In the genomic region with DNA sequence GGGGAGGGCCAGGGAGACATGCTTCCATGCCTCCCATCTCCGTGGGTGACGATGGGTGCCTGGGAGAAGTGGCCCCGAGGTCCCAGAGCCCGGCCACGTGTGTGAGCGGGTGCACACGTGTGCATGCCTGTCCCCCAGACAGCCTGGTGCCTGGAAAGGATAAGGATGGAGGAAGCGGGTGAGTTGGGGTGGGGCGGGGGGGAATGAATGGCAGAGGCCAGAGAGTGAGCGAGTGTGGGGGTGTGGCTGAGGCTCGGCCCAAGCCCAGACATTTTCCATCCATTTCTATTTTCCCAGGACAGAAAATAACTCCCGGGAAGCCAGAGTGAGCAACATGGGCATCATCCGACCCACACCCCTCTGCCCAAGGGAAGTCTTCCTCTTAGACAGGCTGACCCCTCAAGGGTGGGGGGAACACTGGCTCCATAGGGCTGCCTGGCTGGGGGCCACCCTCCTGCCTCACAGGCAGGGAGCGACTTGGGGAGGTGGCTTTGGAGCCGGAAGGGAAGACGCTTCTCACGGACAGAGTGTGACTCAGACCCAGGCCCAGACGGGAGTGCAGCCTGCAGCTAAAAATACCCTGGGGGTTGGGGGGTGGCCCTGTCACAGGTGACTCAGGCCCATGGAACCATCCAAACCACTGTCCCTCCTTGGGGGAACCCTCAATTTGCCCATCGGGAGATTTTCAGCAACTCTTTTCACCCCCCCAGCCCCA, we compare ENCODE assay signal across 14 cellular contexts. TPM values are rescaled to one million over a fixed set of nuclear protein-coding genes. Genes with fewer than 3 reads are reported as not detected.
"Had no signal": no experiment of that assay in that cellular context is flagged by ENCODE, and none has a peak within 500 bp of the region (broad histone marks: within the 10 kb centered on the region; RNA-seq: fewer than 3 reads in every experiment).

No MANE protein-coding gene starts in this region.

RNA-seq across cellular contexts. Expression of a gene that starts 45.5 kb away (rescaled TPM):
- total RNA-seq: activated CD8-positive, alpha-beta T cell treated with anti-CD3 and anti-CD28 coated beads for 36 hours; activated T-cell treated with anti-CD3 and anti-CD28 coated beads, Interleukin-2, amount 50 U/mL, for 4 hours; activated T-helper 2 cell treated with anti-CD3 and anti-CD28 coated beads, Interferon-gamma antibody, Interleukin-2, Interleukin-4, amounts not matched to agents 10 μg/mL and 5 μg/mL and 100 μg/mL, durations not matched to agents 14 hours and 24 hours and 36 hours; bronchial epithelial cell; endodermal cell; esophagus muscularis mucosa; lung microvascular endothelial cell; mesenteric fat pad; mucosa of gallbladder; ovary; prostate gland; spleen; subcutaneous adipose tissue had no signal
- polyA plus RNA-seq: keratinocyte, ovary, spleen had no signal

RNA-seq across cellular contexts. Expression of a gene that starts 53.6 kb away (rescaled TPM):
- total RNA-seq: activated CD8-positive, alpha-beta T cell treated with anti-CD3 and anti-CD28 coated beads for 36 hours; activated T-cell treated with anti-CD3 and anti-CD28 coated beads, Interleukin-2, amount 50 U/mL, for 4 hours; activated T-helper 2 cell treated with anti-CD3 and anti-CD28 coated beads, Interferon-gamma antibody, Interleukin-2, Interleukin-4, amounts not matched to agents 10 μg/mL and 5 μg/mL and 100 μg/mL, durations not matched to agents 14 hours and 24 hours and 36 hours; bronchial epithelial cell; endodermal cell; esophagus muscularis mucosa; lung microvascular endothelial cell; mesenteric fat pad; mucosa of gallbladder; subcutaneous adipose tissue had no signal
- polyA plus RNA-seq: keratinocyte had no signal
